Comparison of ENCODE assay signal across 8 cellular contexts in genomic region chr1:26417111-26417510, GRCh38. TPM values are rescaled to one million over a fixed set of nuclear protein-coding genes. Genes with fewer than 3 reads are reported as not detected.
DNase-seq lines count a peak whose midpoint lies in the region; ATAC-seq and TF ChIP-seq lines count a peak whose summit lies in the region.

No MANE protein-coding gene starts in this region.

- ATAC-seq in WTC11 (peak; percentile 64), HG02642 (IDR thresholded peaks at IDR 0.05; ENCODE audit: poor library complexity, unreplicated experiment) (no peak)

- H3K27me3 ChIP-seq in H7 (ENCODE audit: control insufficient read depth, insufficient read depth, low read length) = no peaks in the 10 kb centered on the region

- DNase-seq in Ammon's horn (ENCODE audit: low spot score) (peak; percentile 78), H7 (peak; percentile 67), NCI-H2227 treated with DMSO at 0.1 percent for 48 hours (lab: John Stamatoyannopoulos, UW) (peak; percentile 51), WTC11 (ENCODE audit: low spot score) (peak; percentile 95), T47D (ENCODE audit: low read depth in 1 of 2, low spot score in 1 of 2) (peak; percentile 47 to 85), inferior parietal cortex (ENCODE audit: extremely low spot score) (peak; percentile 62)
- DNase-seq in stimulated activated CD4-positive, alpha-beta T cell treated with anti-CD3 and anti-CD28 coated beads, Interleukin-15, amount 100 ng/mL, for 48 hours (ENCODE audit: low read depth in 2 of 2) = peak; percentile 79 to 83

- CTCF ChIA-PET in WTC11 (lab: Charles Lee) = interaction anchor here (0.6 to 6.7 kb wide), 58 partner anchors 9 to 494 kb away, joined by 3 to 85 read pairs (median 5); partner anchors contain the start of genes CATSPER4, CD52, CEP85 and CNKSR1

- no peaks in the 10 kb centered on the region for H3K27me3 Mint-ChIP-seq in WTC11 (ENCODE audit: low read depth)

- H3K36me3 Mint-ChIP-seq in WTC11 = peaks cover 64% of the 10 kb centered on the region

- peak overlapping the region; percentile 100 for H3K27ac Mint-ChIP-seq in WTC11

- peaks cover 91% of the 10 kb centered on the region for H3K4me1 Mint-ChIP-seq in WTC11

- no peaks in the 10 kb centered on the region for H3K9me3 Mint-ChIP-seq in WTC11

- POLR2A ChIA-PET in WTC11 (lab: Charles Lee) = interaction anchor here (0.6 to 1.9 kb wide), 9 partner anchors 9 to 132 kb away, joined by 3 to 11 read pairs (median 3); partner anchors contain the start of gene DHDDS

- TF ChIP-seq CTCF in WTC11 (IDR thresholded peaks at IDR 0.05) = peak; percentile 92

- in situ Hi-C loops in T47D (cut with HindIII; ENCODE audit: low pct_unique_long_range_greater_than_20kb, low sequenced_read_pairs) = no loop called here

- H3K4me3 Mint-ChIP-seq in WTC11 = peak overlapping the region; percentile 61

- H3K36me3 ChIP-seq in H7 (replicated peaks; ENCODE audit: control insufficient read depth, insufficient read depth, low read length) = peaks cover 39% of the 10 kb centered on the region

- H3K4me3 ChIP-seq in H7 (ENCODE audit: insufficient read depth, low read depth, low read length) = no peak overlapping the region

TF ChIP-seq in WTC11, 78 proteins besides CTCF, POLR2A, EP300 and RAD21 (continues in another document):
- TF ChIP-seq ESRRA (CRISPR knock-in tag; IDR thresholded peaks at IDR 0.05; ENCODE audit: borderline replicate concordance) (no peak), ZNF671 (CRISPR knock-in tag; IDR thresholded peaks at IDR 0.05) (peak; percentile 78; the same call in 1 of the 2 replicates), NFATC4 (CRISPR knock-in tag; IDR thresholded peaks at IDR 0.05) (peak; percentile 46; the same call in 1 of the 2 replicates), ZNF425 (CRISPR knock-in tag; conservative IDR thresholded peaks at IDR 0.05) (no peak), ATF1 (CRISPR knock-in tag; IDR thresholded peaks at IDR 0.05) (no peak), ZMAT4 (CRISPR knock-in tag; IDR thresholded peaks at IDR 0.05) (no peak), NR2C2 (CRISPR knock-in tag; IDR thresholded peaks at IDR 0.05) (no peak), ZNF138 (CRISPR knock-in tag; conservative IDR thresholded peaks at IDR 0.05) (no peak), EMX1 (CRISPR knock-in tag; IDR thresholded peaks at IDR 0.05) (peak; percentile 68; the same call in 1 of the 2 replicates), FOXP1 (CRISPR knock-in tag; IDR thresholded peaks at IDR 0.05; ENCODE audit: borderline replicate concordance) (no peak), GABPB1 (CRISPR knock-in tag; IDR thresholded peaks at IDR 0.05) (no peak), TEAD1 (CRISPR knock-in tag; IDR thresholded peaks at IDR 0.05) (0 out of 2 replicates have a peak, but pooled peaks have one; percentile 25), SMAD3 (CRISPR knock-in tag; IDR thresholded peaks at IDR 0.05; ENCODE audit: borderline replicate concordance) (no peak), ETV6 (CRISPR knock-in tag; IDR thresholded peaks at IDR 0.05) (peak; percentile 79), MAX (CRISPR knock-in tag; IDR thresholded peaks at IDR 0.05) (peak; percentile 37; the same call in 1 of the 2 replicates), FOXJ3 (CRISPR knock-in tag; IDR thresholded peaks at IDR 0.05; ENCODE audit: borderline replicate concordance) (no peak), E2F5 (CRISPR knock-in tag; IDR thresholded peaks at IDR 0.05) (no peak), ZNF532 (CRISPR knock-in tag; IDR thresholded peaks at IDR 0.05; ENCODE audit: borderline replicate concordance) (0 out of 2 replicates have a peak, but pooled peaks have one; percentile 49), ZNF416 (CRISPR knock-in tag; IDR thresholded peaks at IDR 0.05) (peak; percentile 71; the same call in 1 of the 2 replicates)

RNA-seq across cellular contexts. Expression of gene LIN28A, which starts 6.5 kb away (rescaled TPM):
- 863 and 868 TPM in 2 replicates for total RNA-seq in H7 (2014; rRNA removed; shearing (Covaris generic))
- total RNA-seq in WTC11 (2021) = 1,150 to 1,251 TPM (median 1,185 TPM) in 3 replicates

RNA-seq across cellular contexts. Expression of gene DHDDS, which starts 15.0 kb away (rescaled TPM):
- total RNA-seq in H7 (2014; rRNA removed; shearing (Covaris generic)) = 52.9 and 60.0 TPM in 2 replicates
- total RNA-seq in WTC11 (2021) = 44.9 to 55.4 TPM (median 47.1 TPM) in 3 replicates

RNA-seq across cellular contexts. Expression of gene ZNF683, which starts 44.6 kb away (rescaled TPM):
- not detected in 2 replicates for total RNA-seq in H7 (2014; rRNA removed; shearing (Covaris generic))
- total RNA-seq in WTC11 (2021) = not detected in 3 replicates

RNA-seq across cellular contexts. Expression of gene HMGN2, which starts 55.1 kb away (rescaled TPM):
- total RNA-seq in H7 (2014; rRNA removed; shearing (Covaris generic)) = 488 and 543 TPM in 2 replicates
- 374 to 414 TPM (median 379 TPM) in 3 replicates for total RNA-seq in WTC11 (2021)
